ENCODE assay signal across 12 cellular contexts in the genomic region with DNA sequence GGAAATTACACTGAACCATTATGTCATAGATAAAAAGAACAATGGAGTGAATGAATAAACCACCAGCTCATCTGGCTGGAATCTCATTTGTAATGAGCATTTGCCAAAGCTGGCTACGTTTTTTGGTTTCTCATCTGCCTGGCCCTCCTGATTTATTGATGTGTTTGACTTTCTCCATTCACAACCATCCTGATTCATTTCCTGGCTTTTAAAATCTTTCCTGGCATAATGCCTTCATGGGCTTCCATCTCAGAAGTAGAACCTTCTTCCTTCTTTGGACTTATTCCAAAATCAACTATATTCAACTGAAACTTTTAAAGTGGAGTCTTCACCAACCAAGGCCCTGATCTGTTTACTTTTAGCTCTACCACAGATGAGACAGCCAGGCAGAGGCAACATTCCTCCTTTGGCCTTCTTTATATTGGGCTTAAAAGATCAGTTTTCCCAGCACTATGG. TPM values are rescaled to one million over a fixed set of nuclear protein-coding genes. Genes with fewer than 3 reads are reported as not detected.
DNase-seq lines count a peak whose midpoint lies in the region; ATAC-seq, FAIRE-seq and TF ChIP-seq lines count a peak whose summit lies in the region.
"Had no signal": no experiment of that assay in that cellular context is flagged by ENCODE, and none has a peak within 500 bp of the region (broad histone marks: within the 10 kb centered on the region; RNA-seq: fewer than 3 reads in every experiment).

No MANE protein-coding gene starts in this region.

- H3K9me3 Mint-ChIP-seq in activated CD8-positive, alpha-beta T cell treated with anti-CD3 and anti-CD28 coated beads, Interleukin-2, amount 10 ng/mL, durations not matched to agents 7 days and 5 days (ENCODE audit: insufficient read depth), result no peaks in the 10 kb centered on the region

- no peak for TF ChIP-seq POLR2A in GM12891 (IDR thresholded peaks at IDR 0.05; ENCODE audit: low read depth, low read length)

- in situ Hi-C loops in Caki2 (cut with HindIII; ENCODE audit: low pct_unique_long_range_greater_than_20kb, low sequenced_read_pairs), result no loop called here
- in situ Hi-C loops in KBM-7 (cut with MboI; ENCODE audit: low pct_unique_long_range_greater_than_20kb, low sequenced_read_pairs), result no loop called here

- H3K36me3 Mint-ChIP-seq in activated CD8-positive, alpha-beta T cell treated with anti-CD3 and anti-CD28 coated beads, Interleukin-2, amount 10 ng/mL, durations not matched to agents 7 days and 5 days (ENCODE audit: low read depth), result no peaks in the 10 kb centered on the region

- no peak overlapping the region for H3K4me3 ChIP-seq in mesenchymal stem cell (ENCODE audit: insufficient read depth in 1 of 2, low read depth in 1 of 2, low read length in 2 of 2)
- H3K4me3 ChIP-seq: lung, right lobe of liver had no signal

- DNase-seq in Caki2 (ENCODE audit: low read depth) (peak; percentile 98), NCI-H1105 (lab: John Stamatoyannopoulos, UW) (peak; percentile 14), brain pericyte (ENCODE audit: low read depth, low spot score) (peak; percentile 79), mesenchymal stem cell (peak; percentile 96), KBM-7 (no peak), GM12891 (ENCODE audit: insufficient read length, low spot score) (no peak)
- DNase-seq in activated CD8-positive, alpha-beta T cell treated with anti-CD3 and anti-CD28 coated beads, Interleukin-2, amount 10 ng/mL, durations not matched to agents 7 days and 5 days, result no peak
- no peak for DNase-seq in activated CD4-positive, alpha-beta T cell treated with anti-CD3 and anti-CD28 coated beads for 4 hours
- DNase-seq: NCI-H82; right lobe of liver; stimulated activated CD8-positive, alpha-beta memory T cell treated with anti-CD3 and anti-CD28 coated beads, Interleukin-4, amount 100 ng/mL, for 48 hours had no signal

- H3K4me1 Mint-ChIP-seq in activated CD8-positive, alpha-beta T cell treated with anti-CD3 and anti-CD28 coated beads, Interleukin-2, amount 10 ng/mL, durations not matched to agents 7 days and 5 days (ENCODE audit: low read depth), result no peaks in the 10 kb centered on the region

- H3K9me3 ChIP-seq in mesenchymal stem cell (ENCODE audit: control insufficient read depth, low read length), result no peaks in the 10 kb centered on the region
- H3K9me3 ChIP-seq: right lobe of liver had no signal

- POLR2A ChIA-PET in activated CD8-positive, alpha-beta T cell treated with anti-CD3 and anti-CD28 coated beads, Interleukin-2, amount 10 ng/mL, durations not matched to agents 7 days and 5 days (lab: Charles Lee), result no interaction called here

- H3K9ac ChIP-seq in mesenchymal stem cell (ENCODE audit: low read length), result no peak overlapping the region

- H3K36me3 ChIP-seq in mesenchymal stem cell (ENCODE audit: control insufficient read depth in 1 of 2, insufficient read depth in 2 of 2, low read depth in 1 of 2, low read length in 2 of 2), result no peaks in the 10 kb centered on the region
- H3K36me3 ChIP-seq: right lobe of liver had no signal

- no peak overlapping the region for H2BK15ac ChIP-seq in mesenchymal stem cell (ENCODE audit: low read depth, poor library complexity, severe bottlenecking)

- no peak overlapping the region for H2BK5ac ChIP-seq in mesenchymal stem cell (ENCODE audit: low read depth, low read length, poor library complexity, severe bottlenecking)

- H3K79me1 ChIP-seq in mesenchymal stem cell (replicated peaks; ENCODE audit: low read length, poor library complexity, severe bottlenecking), result no peaks in the 10 kb centered on the region

- CTCF ChIA-PET in activated CD8-positive, alpha-beta T cell treated with anti-CD3 and anti-CD28 coated beads, Interleukin-2, amount 10 ng/mL, durations not matched to agents 7 days and 5 days (lab: Charles Lee), result no interaction called here

- H2AK5ac ChIP-seq in mesenchymal stem cell (ENCODE audit: low read length, severe bottlenecking), result no peak overlapping the region

- no peak overlapping the region for H2BK12ac ChIP-seq in mesenchymal stem cell (ENCODE audit: low read length in 2 of 2)

- no peak for ATAC-seq in activated CD8-positive, alpha-beta T cell treated with anti-CD3 and anti-CD28 coated beads, Interleukin-2, amount 10 ng/mL, durations not matched to agents 7 days and 5 days

- peak overlapping the region; percentile 73 for H3K27ac ChIP-seq in mesenchymal stem cell (ENCODE audit: low read length, poor library complexity, severe bottlenecking)
- H3K27ac ChIP-seq: right lobe of liver had no signal

- no peak overlapping the region for H3K23ac ChIP-seq in mesenchymal stem cell (ENCODE audit: low read length in 2 of 2)

- H4K8ac ChIP-seq in mesenchymal stem cell (ENCODE audit: low read length), result no peak overlapping the region

- H2AFZ ChIP-seq in mesenchymal stem cell (ENCODE audit: low read depth, low read length), result no peak overlapping the region

- H3K14ac ChIP-seq in mesenchymal stem cell (ENCODE audit: low read length in 2 of 2), result no peak overlapping the region

- no peak overlapping the region for H3K4me2 ChIP-seq in mesenchymal stem cell (ENCODE audit: low read length, poor library complexity, severe bottlenecking)

- no peaks in the 10 kb centered on the region for H3K4me1 ChIP-seq in mesenchymal stem cell (ENCODE audit: control insufficient read depth, insufficient read depth, low read depth, low read length)
- H3K4me1 ChIP-seq: right lobe of liver had no signal

- H3K4ac ChIP-seq in mesenchymal stem cell (ENCODE audit: low read depth in 1 of 2, low read length in 2 of 2), result no peak overlapping the region

- no peak overlapping the region for H4K91ac ChIP-seq in mesenchymal stem cell (ENCODE audit: low read length)

- H2BK120ac ChIP-seq in mesenchymal stem cell (ENCODE audit: low read depth, low read length), result no peak overlapping the region

- H3K27me3 Mint-ChIP-seq in activated CD8-positive, alpha-beta T cell treated with anti-CD3 and anti-CD28 coated beads, Interleukin-2, amount 10 ng/mL, durations not matched to agents 7 days and 5 days (ENCODE audit: low read depth), result no peaks in the 10 kb centered on the region

- H3K27me3 ChIP-seq in mesenchymal stem cell (ENCODE audit: control insufficient read depth in 1 of 2, insufficient read depth in 1 of 2, low read length in 2 of 2), result no peaks in the 10 kb centered on the region
- H3K27me3 ChIP-seq: right lobe of liver had no signal

- H3K18ac ChIP-seq in mesenchymal stem cell (ENCODE audit: low read depth in 1 of 2, low read length in 2 of 2), result no peak overlapping the region

- no peak overlapping the region for H3K27ac Mint-ChIP-seq in activated CD8-positive, alpha-beta T cell treated with anti-CD3 and anti-CD28 coated beads, Interleukin-2, amount 10 ng/mL, durations not matched to agents 7 days and 5 days

- FAIRE-seq in GM12891 (lab: Jason Lieb, UNC), result no peak

- H3K4me3 Mint-ChIP-seq in activated CD8-positive, alpha-beta T cell treated with anti-CD3 and anti-CD28 coated beads, Interleukin-2, amount 10 ng/mL, durations not matched to agents 7 days and 5 days, result no peak overlapping the region

- WGBS in mesenchymal stem cell, result 0% methylated on average over 1 of the region's 1 CpG

TF ChIP-seq in GM12891, 5 proteins besides CTCF, POLR2A, EP300 and RAD21:
- no peak for TF ChIP-seq SPI1 (IDR thresholded peaks at IDR 0.05; ENCODE audit: low read depth, low read length)
- TF ChIP-seq POLR2AphosphoS5 (IDR thresholded peaks at IDR 0.05; ENCODE audit: low read depth, low read length), result no peak
- no peak for TF ChIP-seq PAX5 (IDR thresholded peaks at IDR 0.05; ENCODE audit: insufficient read depth, low read length, severe bottlenecking)
- no peak for TF ChIP-seq TAF1 (IDR thresholded peaks at IDR 0.05; ENCODE audit: low read depth, low read length)
- no peak for TF ChIP-seq POU2F2 (IDR thresholded peaks at IDR 0.05; ENCODE audit: low read depth, low read length)

RNA-seq across cellular contexts. Expression of gene ARSJ, which starts 36.0 kb away (rescaled TPM):
- 22.7 and 34.9 TPM in 2 replicates for total RNA-seq in Caki2 (2014; rRNA removed; shearing (Covaris generic); ENCODE audit: low replicate concordance)
- 22.2 TPM for polyA plus RNA-seq in mesenchymal stem cell (2013, experiment 1 of 2)
- polyA plus RNA-seq in mesenchymal stem cell (2013, experiment 2 of 2), result 23.1 TPM
- not detected for total RNA-seq in activated CD8-positive, alpha-beta T cell treated with anti-CD3 and anti-CD28 coated beads, Interleukin-2, amount 10 ng/mL, durations not matched to agents 7 days and 5 days
- not detected for polyA plus RNA-seq in GM12891 (2012; ENCODE audit: low read depth, missing spikeins)

Comparison
In these comparisons a context has a peak if more than half of its experiments do, and no peak if none do; other contexts are left out.
1. DNase-seq: peak in Caki2 (single experiment), NCI-H1105 (single experiment), brain pericyte (single experiment) and mesenchymal stem cell (single experiment); none in activated CD8-positive, alpha-beta T cell treated with anti-CD3 and anti-CD28 coated beads, Interleukin-2, amount 10 ng/mL, durations not matched to agents 7 days and 5 days (single experiment), KBM-7 (single experiment), GM12891 (single experiment) and activated CD4-positive, alpha-beta T cell treated with anti-CD3 and anti-CD28 coated beads for 4 hours (0 of 2).
2. RNA of gene ARSJ, which starts 36.0 kb away (total RNA-seq): 22.7 to 34.9 TPM in Caki2; not detected in activated CD8-positive, alpha-beta T cell treated with anti-CD3 and anti-CD28 coated beads, Interleukin-2, amount 10 ng/mL, durations not matched to agents 7 days and 5 days; every median in the first group is over 10 times any median in the second.